ENCODE assay signal across 1 cellular context in genomic region chr1:26994772-26995625, GRCh38.
TF ChIP-seq lines count a peak whose summit lies in the region.

No MANE protein-coding gene starts in this region.

TF ChIP-seq in HCT116, 20 proteins besides CTCF, POLR2A, EP300 and RAD21 (continued from another document):
- TF ChIP-seq ATF3 (IDR thresholded peaks at IDR 0.05) = no peak
